ENCODE assay signal across 8 cellular contexts in the genomic region with DNA sequence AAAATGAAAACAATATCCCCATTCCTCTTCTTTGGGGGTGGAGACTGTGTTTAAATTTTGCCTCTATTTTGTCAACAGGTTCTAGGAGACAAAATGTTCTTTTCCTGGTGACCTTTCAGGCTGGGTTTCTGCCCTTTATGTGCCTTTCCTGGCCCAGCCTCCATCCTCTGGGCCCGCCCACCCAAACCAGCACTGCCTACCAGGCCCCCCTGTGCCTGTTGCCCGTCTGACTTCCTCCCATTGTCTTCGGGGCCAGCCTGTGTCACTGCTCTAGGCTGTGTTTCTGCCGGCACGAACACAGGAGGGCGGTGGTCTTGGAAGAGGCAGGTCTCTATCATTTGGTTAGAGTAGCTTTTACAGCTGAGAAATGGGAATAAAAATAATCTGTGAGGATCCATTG. TPM values are rescaled to one million over a fixed set of nuclear protein-coding genes. Genes with fewer than 3 reads are reported as not detected.
DNase-seq lines count a peak whose midpoint lies in the region; ATAC-seq and TF ChIP-seq lines count a peak whose summit lies in the region.

No MANE protein-coding gene starts in this region.

- H3K27ac ChIP-seq in left ventricle myocardium inferior (replicated peaks): peak overlapping the region; percentile 100

- intact Hi-C loops in activated T-helper 1 cell treated with anti-CD3 and anti-CD28 coated beads, Interleukin-12 subunit alpha, Interleukin-12 subunit beta, Interleukin-2, Interleukin-4 antibody, amounts not matched to agents 30 ng/mL and 10 ng/mL and 1 ng/mL, durations not matched to agents 14 hours and 24 hours and 36 hours (cut with micrococcal nuclease): loop anchor here (1.0 to 10.0 kb wide), 2 partner anchors 9 to 1223 kb away; no protein-coding TSS in a partner anchor
- intact Hi-C loops in left ventricle myocardium inferior (cut with micrococcal nuclease): no loop called here

- peaks cover 38% of the 10 kb centered on the region for H3K36me3 Mint-ChIP-seq in activated T-helper 1 cell treated with anti-CD3 and anti-CD28 coated beads, Interleukin-12 subunit alpha, Interleukin-12 subunit beta, Interleukin-2, Interleukin-4 antibody, amounts not matched to agents 30 ng/mL and 10 ng/mL and 1 ng/mL, durations not matched to agents 14 hours and 24 hours and 36 hours (ENCODE audit: low read depth)

- peak overlapping the region; percentile 43 for H3K4me3 ChIP-seq in Jurkat, Clone E6-1 (ENCODE audit: low read length)
- peak overlapping the region; percentile 45 for H3K4me3 ChIP-seq in left ventricle myocardium inferior

- no peaks in the 10 kb centered on the region for H3K9me3 ChIP-seq in left ventricle myocardium inferior (replicated peaks)

- H3K4me3 Mint-ChIP-seq in activated T-helper 1 cell treated with anti-CD3 and anti-CD28 coated beads, Interleukin-12 subunit alpha, Interleukin-12 subunit beta, Interleukin-2, Interleukin-4 antibody, amounts not matched to agents 30 ng/mL and 10 ng/mL and 1 ng/mL, durations not matched to agents 14 hours and 24 hours and 36 hours: peak overlapping the region; percentile 75

- peaks cover 28% of the 10 kb centered on the region for H3K36me3 ChIP-seq in left ventricle myocardium inferior

- peak overlapping the region; percentile 84 for H3K27ac Mint-ChIP-seq in activated T-helper 1 cell treated with anti-CD3 and anti-CD28 coated beads, Interleukin-12 subunit alpha, Interleukin-12 subunit beta, Interleukin-2, Interleukin-4 antibody, amounts not matched to agents 30 ng/mL and 10 ng/mL and 1 ng/mL, durations not matched to agents 14 hours and 24 hours and 36 hours

- H3K4me1 Mint-ChIP-seq in activated T-helper 1 cell treated with anti-CD3 and anti-CD28 coated beads, Interleukin-12 subunit alpha, Interleukin-12 subunit beta, Interleukin-2, Interleukin-4 antibody, amounts not matched to agents 30 ng/mL and 10 ng/mL and 1 ng/mL, durations not matched to agents 14 hours and 24 hours and 36 hours (ENCODE audit: low read depth): peaks cover 97% of the 10 kb centered on the region

- DNase-seq in Jurkat, Clone E6-1 (ENCODE audit: low read depth, low spot score): peak; percentile 68
- no peak for DNase-seq in activated T-helper 1 cell treated with anti-CD3 and anti-CD28 coated beads, Interleukin-12 subunit alpha, Interleukin-12 subunit beta, Interleukin-2, Interleukin-4 antibody, amounts not matched to agents 30 ng/mL and 10 ng/mL and 1 ng/mL, durations not matched to agents 14 hours and 24 hours and 36 hours (ENCODE audit: low spot score)
- DNase-seq in left ventricle myocardium inferior (peak; percentile 77), pulmonary artery endothelial cell (ENCODE audit: low read depth, low spot score) (peak; percentile 60), cortex of kidney (lab: John Stamatoyannopoulos, UW) (no peak), foreskin melanocyte (no peak), AG08395 (ENCODE audit: low spot score) (no peak)

- H3K27me3 ChIP-seq in left ventricle myocardium inferior (ENCODE audit: low read depth): no peaks in the 10 kb centered on the region

- H3K4me1 ChIP-seq in left ventricle myocardium inferior: peaks cover 100% of the 10 kb centered on the region

- ATAC-seq in HG02938 (IDR thresholded peaks at IDR 0.05; ENCODE audit: unreplicated experiment): no peak

- H3K27me3 Mint-ChIP-seq in activated T-helper 1 cell treated with anti-CD3 and anti-CD28 coated beads, Interleukin-12 subunit alpha, Interleukin-12 subunit beta, Interleukin-2, Interleukin-4 antibody, amounts not matched to agents 30 ng/mL and 10 ng/mL and 1 ng/mL, durations not matched to agents 14 hours and 24 hours and 36 hours (ENCODE audit: insufficient read depth): no peaks in the 10 kb centered on the region

- no peaks in the 10 kb centered on the region for H3K9me3 Mint-ChIP-seq in activated T-helper 1 cell treated with anti-CD3 and anti-CD28 coated beads, Interleukin-12 subunit alpha, Interleukin-12 subunit beta, Interleukin-2, Interleukin-4 antibody, amounts not matched to agents 30 ng/mL and 10 ng/mL and 1 ng/mL, durations not matched to agents 14 hours and 24 hours and 36 hours

- no peak for TF ChIP-seq CTCF in left ventricle myocardium inferior (IDR thresholded peaks at IDR 0.05; ENCODE audit: borderline replicate concordance)

RNA-seq across cellular contexts. Expression of a gene that starts 13.9 kb away (rescaled TPM):
- 41.8 TPM for polyA plus RNA-seq in Jurkat, Clone E6-1 (2012; ENCODE audit: insufficient read depth, insufficient read length)
- total RNA-seq in activated T-helper 1 cell treated with anti-CD3 and anti-CD28 coated beads, Interleukin-12 subunit alpha, Interleukin-12 subunit beta, Interleukin-2, Interleukin-4 antibody, amounts not matched to agents 30 ng/mL and 10 ng/mL and 1 ng/mL, durations not matched to agents 14 hours and 24 hours and 36 hours: 75.4 and 81.9 TPM in 2 replicates
- total RNA-seq in left ventricle myocardium inferior: 33.4 TPM
- total RNA-seq in pulmonary artery endothelial cell: 88.0 and 124 TPM in 2 replicates

RNA-seq across cellular contexts. Expression of a gene that starts 59.7 kb away (rescaled TPM):
- 44.8 TPM for polyA plus RNA-seq in Jurkat, Clone E6-1 (2012; ENCODE audit: insufficient read depth, insufficient read length)
- total RNA-seq in activated T-helper 1 cell treated with anti-CD3 and anti-CD28 coated beads, Interleukin-12 subunit alpha, Interleukin-12 subunit beta, Interleukin-2, Interleukin-4 antibody, amounts not matched to agents 30 ng/mL and 10 ng/mL and 1 ng/mL, durations not matched to agents 14 hours and 24 hours and 36 hours: 11.9 and 13.2 TPM in 2 replicates
- total RNA-seq in left ventricle myocardium inferior (101 TPM), pulmonary artery endothelial cell (87.0 and 219 TPM in 2 replicates)

Comparison
In these comparisons a context has a peak if more than half of its experiments do, and no peak if none do; other contexts are left out.
1. DNase-seq: peak in Jurkat, Clone E6-1 (single experiment), left ventricle myocardium inferior (single experiment) and pulmonary artery endothelial cell (single experiment); none in activated T-helper 1 cell treated with anti-CD3 and anti-CD28 coated beads, Interleukin-12 subunit alpha, Interleukin-12 subunit beta, Interleukin-2, Interleukin-4 antibody, amounts not matched to agents 30 ng/mL and 10 ng/mL and 1 ng/mL, durations not matched to agents 14 hours and 24 hours and 36 hours (single experiment), cortex of kidney (single experiment), foreskin melanocyte (single experiment) and AG08395 (single experiment).